Comparison of ENCODE assay signal across 8 cellular contexts in genomic region chr3:32577621-32578556, GRCh38. TPM values are rescaled to one million over a fixed set of nuclear protein-coding genes. Genes with fewer than 3 reads are reported as not detected.
DNase-seq lines count a peak whose midpoint lies in the region; ATAC-seq and TF ChIP-seq lines count a peak whose summit lies in the region.

No MANE protein-coding gene starts in this region.

- no peaks in the 10 kb centered on the region for H3K9me3 Mint-ChIP-seq in activated naive CD8-positive, alpha-beta T cell treated with anti-CD3 and anti-CD28 coated beads, Interleukin-2, amount 10 ng/mL, durations not matched to agents 7 days and 5 days
- H3K9me3 Mint-ChIP-seq in memory B cell (no peaks in the 10 kb centered on the region), WTC11 (peaks cover 5% of the 10 kb centered on the region; the same call in 1 of the 2 replicates)

- POLR2A ChIA-PET in activated naive CD8-positive, alpha-beta T cell treated with anti-CD3 and anti-CD28 coated beads, Interleukin-2, amount 10 ng/mL, durations not matched to agents 7 days and 5 days (lab: Charles Lee) = no interaction called here
- POLR2A ChIA-PET in WTC11 (lab: Charles Lee) = no interaction called here

- TF ChIP-seq CTCF in GM12864 (IDR thresholded peaks at IDR 0.05; ENCODE audit: low read depth, low read length, missing control alignments) = no peak
- no peak for TF ChIP-seq CTCF in WTC11 (IDR thresholded peaks at IDR 0.05)

- ATAC-seq in GM21381 (IDR thresholded peaks at IDR 0.05; ENCODE audit: unreplicated experiment) (peak; percentile 92), HG03575 (IDR thresholded peaks at IDR 0.05; ENCODE audit: extremely low read depth, insufficient number of reproducible peaks, low FRiP score, unreplicated experiment) (peak; percentile 95), memory B cell (ENCODE audit: low read depth) (peak; percentile 93), WTC11 (no peak)
- peak; percentile 73 for ATAC-seq in activated naive CD8-positive, alpha-beta T cell treated with anti-CD3 and anti-CD28 coated beads, Interleukin-2, amount 10 ng/mL, durations not matched to agents 7 days and 5 days (ENCODE audit: low read depth)

- peaks cover 5% of the 10 kb centered on the region for H3K27me3 Mint-ChIP-seq in activated naive CD8-positive, alpha-beta T cell treated with anti-CD3 and anti-CD28 coated beads, Interleukin-2, amount 10 ng/mL, durations not matched to agents 7 days and 5 days
- H3K27me3 Mint-ChIP-seq in memory B cell (no peaks in the 10 kb centered on the region), WTC11 (ENCODE audit: low read depth) (no peaks in the 10 kb centered on the region; the same call in 1 of the 2 replicates)

- peaks cover 9% of the 10 kb centered on the region for H3K4me1 Mint-ChIP-seq in activated naive CD8-positive, alpha-beta T cell treated with anti-CD3 and anti-CD28 coated beads, Interleukin-2, amount 10 ng/mL, durations not matched to agents 7 days and 5 days
- H3K4me1 Mint-ChIP-seq in memory B cell = peaks cover 14% of the 10 kb centered on the region
- H3K4me1 Mint-ChIP-seq in WTC11 = peaks cover 5% of the 10 kb centered on the region

- H3K27ac Mint-ChIP-seq in activated naive CD8-positive, alpha-beta T cell treated with anti-CD3 and anti-CD28 coated beads, Interleukin-2, amount 10 ng/mL, durations not matched to agents 7 days and 5 days = peak overlapping the region; percentile 70
- peak overlapping the region; percentile 78 for H3K27ac Mint-ChIP-seq in memory B cell
- H3K27ac Mint-ChIP-seq in WTC11 = no peak overlapping the region

- H3K4me3 ChIP-seq in GM12864 (ENCODE audit: low read depth, low read length) = peak overlapping the region; percentile 16

- H3K4me3 Mint-ChIP-seq in activated naive CD8-positive, alpha-beta T cell treated with anti-CD3 and anti-CD28 coated beads, Interleukin-2, amount 10 ng/mL, durations not matched to agents 7 days and 5 days = peak overlapping the region; percentile 73
- H3K4me3 Mint-ChIP-seq in memory B cell (peak overlapping the region; percentile 72), WTC11 (no peak overlapping the region)

- H3K36me3 Mint-ChIP-seq in activated naive CD8-positive, alpha-beta T cell treated with anti-CD3 and anti-CD28 coated beads, Interleukin-2, amount 10 ng/mL, durations not matched to agents 7 days and 5 days = no peaks in the 10 kb centered on the region
- H3K36me3 Mint-ChIP-seq in memory B cell (no peaks in the 10 kb centered on the region), WTC11 (peaks cover 6% of the 10 kb centered on the region; the same call in 1 of the 2 replicates)

- CTCF ChIA-PET in WTC11 (lab: Charles Lee) = interaction anchor here (0.6 kb wide), 1 partner anchor 496 kb away, joined by 3 read pairs; no protein-coding TSS in a partner anchor

- peak; percentile 62 for DNase-seq in GM12864 (ENCODE audit: low read depth)
- DNase-seq in activated naive CD8-positive, alpha-beta T cell treated with anti-CD3 and anti-CD28 coated beads, Interleukin-2, amount 10 ng/mL, durations not matched to agents 7 days and 5 days = no peak
- DNase-seq in memory B cell (ENCODE audit: low spot score in 2 of 2) = peak; percentile 20 to 37
- no peak for DNase-seq in NK-92 (lab: John Stamatoyannopoulos, UW; ENCODE audit: unreplicated experiment)
- DNase-seq in NCI-H226 = no peak
- no peak for DNase-seq in WTC11 (ENCODE audit: low spot score)

TF ChIP-seq in WTC11, 78 proteins besides CTCF, POLR2A, EP300 and RAD21:
- no peak for TF ChIP-seq ZBTB43 (CRISPR knock-in tag; IDR thresholded peaks at IDR 0.05)
- TF ChIP-seq USF1 (CRISPR knock-in tag; IDR thresholded peaks at IDR 0.05) = no peak
- TF ChIP-seq NFATC4 (CRISPR knock-in tag; IDR thresholded peaks at IDR 0.05) = no peak
- TF ChIP-seq CREM (CRISPR knock-in tag; IDR thresholded peaks at IDR 0.05) = no peak
TF ChIP-seq in WTC11: peak in this region for 0.

RNA-seq across cellular contexts. Expression of gene DYNC1LI1, which starts 7.2 kb away (rescaled TPM):
- 10 to 100 TPM; 29.5 to 30.6 TPM for total RNA-seq in activated naive CD8-positive, alpha-beta T cell treated with anti-CD3 and anti-CD28 coated beads, Interleukin-2, amount 10 ng/mL, durations not matched to agents 7 days and 5 days
- 38.9 to 43.6 TPM (median 42.8 TPM) in 3 replicates for total RNA-seq in WTC11 (2021)

Comparison
In these comparisons a context has a peak if more than half of its experiments do, and no peak if none do; other contexts are left out.
1. DNase-seq: peak in GM12864 (single experiment) and memory B cell (2 of 2); none in activated naive CD8-positive, alpha-beta T cell treated with anti-CD3 and anti-CD28 coated beads, Interleukin-2, amount 10 ng/mL, durations not matched to agents 7 days and 5 days (single experiment), NK-92 (single experiment), NCI-H226 (single experiment) and WTC11 (single experiment).